ENCODE assay signal across 9 cellular contexts in genomic region chr1:23799255-23799569, GRCh38. TPM values are rescaled to one million over a fixed set of nuclear protein-coding genes. Genes with fewer than 3 reads are reported as not detected.
A peak's percentile ranks its signal among the peaks of the same experiment; 100 is the strongest.
DNase-seq lines count a peak whose midpoint lies in the region; ATAC-seq, FAIRE-seq and TF ChIP-seq lines count a peak whose summit lies in the region.
"Had no signal": no experiment of that assay in that cellular context is flagged by ENCODE, and none has a peak within 500 bp of the region (broad histone marks: within the 10 kb centered on the region; RNA-seq: fewer than 3 reads in every experiment).

No MANE protein-coding gene starts in this region.

- no peaks in the 10 kb centered on the region for H3K9me3 ChIP-seq in PC-9 (ENCODE audit: insufficient read depth, low read depth)
- H3K9me3 ChIP-seq in pancreas, result no peaks in the 10 kb centered on the region

- H2AFZ ChIP-seq in PC-9, result peak overlapping the region; percentile 53; the same call in 1 of the 2 replicates

- peak overlapping the region; percentile 83 for H3K4me3 Mint-ChIP-seq in Calu3 (ENCODE audit: low read depth, unreplicated experiment)

- intact Hi-C loops in Calu3 (cut with micrococcal nuclease; ENCODE audit: unreplicated experiment), result no loop called here
- intact Hi-C loops in PC-9 (cut with micrococcal nuclease; ENCODE audit: unreplicated experiment), result loop anchor here (1.0 kb wide), 1 partner anchor 8 kb away; the partner anchor contains the start of gene LYPLA2
- intact Hi-C loops in pancreas (cut with DNase I), result no loop called here

- peak overlapping the region; percentile 93 for H3K27ac Mint-ChIP-seq in Calu3 (ENCODE audit: unreplicated experiment)

- no peak for DNase-seq in Calu3
- DNase-seq in PC-9, result no peak
- DNase-seq in epithelial cell of esophagus (ENCODE audit: low read depth), result no peak
- DNase-seq in pancreas, result no peak
- DNase-seq in NCI-H2171 (lab: John Stamatoyannopoulos, UW), result no peak
- DNase-seq in NCI-H510A treated with DMSO at 0.1 percent for 48 hours (lab: John Stamatoyannopoulos, UW), result no peak
- DNase-seq: NCI-H1930 had no signal

- H4K20me1 ChIP-seq in PC-9 (ENCODE audit: insufficient read depth), result no peaks in the 10 kb centered on the region

- no peaks in the 10 kb centered on the region for H3K9me3 Mint-ChIP-seq in Calu3 (ENCODE audit: low read depth, unreplicated experiment)

- no peaks in the 10 kb centered on the region for H3K79me2 ChIP-seq in PC-9 (ENCODE audit: low read depth)

- POLR2A ChIA-PET in PC-9 (lab: Charles Lee; ENCODE audit: unreplicated experiment), result interaction anchor here (0.5 to 0.7 kb wide), 7 partner anchors 21 to 455 kb away, joined by 3 to 32 read pairs (median 5); partner anchors contain the start of genes HNRNPR and PITHD1

- peaks cover 10% of the 10 kb centered on the region; the same call in 1 of the 2 replicates for H3F3A ChIP-seq in PC-9 (ENCODE audit: insufficient read depth, low read depth)

- peak overlapping the region; percentile 82 for H3K4me2 ChIP-seq in PC-9

- ATAC-seq in pancreas, result no peak
- no peak for ATAC-seq in GM18868 (IDR thresholded peaks at IDR 0.05; ENCODE audit: unreplicated experiment)
- no peak for ATAC-seq in HG03521 (IDR thresholded peaks at IDR 0.05; ENCODE audit: unreplicated experiment)

- H3K9me2 ChIP-seq in PC-9 (ENCODE audit: insufficient read depth), result no peaks in the 10 kb centered on the region

- BruUV-seq in Calu3 (replicated peaks; lab: Mats Ljungman, UMichigan), result no TSS peak
- no TSS peak for BruUV-seq in PC-9 (replicated peaks; lab: Mats Ljungman, UMichigan)

- no peak for FAIRE-seq in pancreas (lab: Jason Lieb, UNC)

- H3K27me3 Mint-ChIP-seq in Calu3 (ENCODE audit: unreplicated experiment), result no peaks in the 10 kb centered on the region

- no peaks in the 10 kb centered on the region for H3K4me1 Mint-ChIP-seq in Calu3 (ENCODE audit: low read depth, unreplicated experiment)

- no peaks in the 10 kb centered on the region for H3K27me3 ChIP-seq in PC-9 (ENCODE audit: insufficient read depth, low read depth)
- H3K27me3 ChIP-seq in pancreas, result no peaks in the 10 kb centered on the region

- H3K36me3 ChIP-seq in PC-9 (ENCODE audit: low read depth) (no peaks in the 10 kb centered on the region), pancreas (no peaks in the 10 kb centered on the region)

- WGBS in pancreas, 2 donors, result 70 to 79% methylated on average over 7 of the region's 7 CpGs

- H3K27ac ChIP-seq in PC-9, result peak overlapping the region; percentile 85
- peak overlapping the region; percentile 86 to 89 (median 86) for H3K27ac ChIP-seq in pancreas

- CTCF ChIA-PET in Calu3 (lab: Charles Lee), result interaction anchor here (0.5 to 1.7 kb wide), 7 partner anchors 8 to 884 kb away, joined by 3 to 5 read pairs (median 4); partner anchors contain the start of gene LYPLA2
- CTCF ChIA-PET in PC-9 (lab: Charles Lee), result interaction anchor here (1.1 kb wide), 1 partner anchor 27 kb away, joined by 4 read pairs; no protein-coding TSS in a partner anchor

- H3K4me3 ChIP-seq in PC-9 (peak overlapping the region; percentile 72), epithelial cell of esophagus (ENCODE audit: low read length) (peak overlapping the region; percentile 75), pancreas (peak overlapping the region in 2 of 4 donors; percentile 82 to 94)

- H3K4me1 ChIP-seq in PC-9 (replicated peaks; ENCODE audit: insufficient read depth) (peaks cover 14% of the 10 kb centered on the region), pancreas (peaks cover 6 to 20% (median 19%) of the 10 kb centered on the region in 3 donors)

- peaks cover 70% of the 10 kb centered on the region for H3K36me3 Mint-ChIP-seq in Calu3 (ENCODE audit: insufficient read depth, unreplicated experiment)

- TF ChIP-seq CTCF in Calu3 (IDR thresholded peaks at IDR 0.05; ENCODE audit: unreplicated experiment) (no peak), PC-9 (conservative IDR thresholded peaks at IDR 0.05) (no peak), epithelial cell of esophagus (IDR thresholded peaks at IDR 0.05; ENCODE audit: insufficient read depth, low read depth, low read length, missing control alignments) (no peak), pancreas (IDR thresholded peaks at IDR 0.05) (no peak)

RNA-seq across cellular contexts. Expression of gene GALE, which starts 1.3 kb away (rescaled TPM):
- 76.7 and 97.9 TPM in 2 replicates for total RNA-seq in Calu3 (2022)
- 40.5 and 45.8 TPM in 2 replicates for total RNA-seq in PC-9 (2021)
- total RNA-seq in pancreas, result 10 to 100 TPM in 5 of 6 donors, 1 to 10 TPM in 1; 5.6 to 15.2 (median 11.4) TPM
- polyA plus RNA-seq in pancreas, result 10 to 100 TPM; 20.1 to 34.6 TPM

RNA-seq across cellular contexts. Expression of gene LYPLA2, which starts 8.3 kb away (rescaled TPM):
- total RNA-seq in Calu3 (2022) (52.0 and 66.5 TPM in 2 replicates), PC-9 (2021) (90.1 and 94.9 TPM in 2 replicates), pancreas (10 to 100 TPM; 13.6 to 31.3 (median 21.6) TPM)
- 10 to 100 TPM; 37.0 to 45.4 TPM for polyA plus RNA-seq in pancreas

RNA-seq across cellular contexts. Expression of gene PITHD1, which starts 21.0 kb away (rescaled TPM):
- 30.6 and 33.0 TPM in 2 replicates for total RNA-seq in Calu3 (2022)
- 38.5 and 39.7 TPM in 2 replicates for total RNA-seq in PC-9 (2021)
- 10 to 100 TPM; 17.3 to 20.6 (median 18.9) TPM for total RNA-seq in pancreas
- polyA plus RNA-seq in pancreas, result 10 to 100 TPM; 20.6 to 36.8 TPM

RNA-seq across cellular contexts. Expression of gene HMGCL, which starts 26.0 kb away (rescaled TPM):
- total RNA-seq in Calu3 (2022) (23.1 and 27.8 TPM in 2 replicates), PC-9 (2021) (43.2 and 53.4 TPM in 2 replicates), pancreas (10 to 100 TPM; 16.2 to 26.0 (median 16.9) TPM)
- polyA plus RNA-seq in pancreas, result 10 to 100 TPM; 18.9 to 27.0 TPM

RNA-seq across cellular contexts. Expression of gene ELOA, which starts 55.9 kb away (rescaled TPM):
- 32.4 and 36.5 TPM in 2 replicates for total RNA-seq in Calu3 (2022)
- 26.2 and 26.4 TPM in 2 replicates for total RNA-seq in PC-9 (2021)
- total RNA-seq in pancreas, result 10 to 100 TPM; 23.5 to 33.9 (median 27.0) TPM
- 10 to 100 TPM; 10.6 to 13.8 TPM for polyA plus RNA-seq in pancreas
